ENCODE assay signal across 29 cellular contexts in the genomic region with DNA sequence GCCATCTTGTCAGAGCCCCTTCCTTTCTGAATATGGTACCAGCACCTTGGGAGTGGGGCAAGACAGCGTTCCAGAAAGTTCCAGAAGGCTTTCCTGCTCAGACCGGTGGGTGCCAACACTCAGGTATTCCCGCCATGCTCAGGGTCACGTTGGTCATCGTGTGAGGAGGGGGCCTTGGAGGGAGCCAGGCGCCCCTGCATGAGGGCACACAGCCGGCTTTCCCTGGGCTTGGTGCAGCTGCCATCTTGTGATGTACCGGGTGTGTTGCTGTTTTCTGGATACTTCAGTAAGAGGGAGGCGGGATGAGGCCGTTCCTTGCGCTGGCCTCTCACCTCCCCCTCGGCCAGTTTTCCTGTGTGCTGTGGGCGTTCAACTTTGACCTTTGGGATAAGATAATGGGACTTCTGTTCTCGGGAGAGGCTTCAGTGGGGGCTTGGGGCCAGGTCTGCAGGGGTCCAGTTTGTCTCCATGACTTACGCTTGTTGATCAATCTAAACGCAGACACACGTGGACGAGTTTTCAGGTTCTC.
"Had no signal": no experiment of that assay in that cellular context is flagged by ENCODE, and none has a peak within 500 bp of the region (broad histone marks: within the 10 kb centered on the region; RNA-seq: fewer than 3 reads in every experiment).

No MANE protein-coding gene starts in this region.

- H3K9me3 Mint-ChIP-seq: activated CD4-positive, alpha-beta T cell treated with anti-CD3 and anti-CD28 coated beads, Interleukin-2, amount 10 ng/mL, durations not matched to agents 24 days and 14 days; activated CD8-positive, alpha-beta T cell treated with anti-CD3 and anti-CD28 coated beads for 36 hours; activated naive CD8-positive, alpha-beta T cell treated with anti-CD3 and anti-CD28 coated beads for 36 hours; activated T-cell treated with anti-CD3 and anti-CD28 coated beads, Interleukin-2, amount 50 U/mL, for 72 hours; activated T-helper 17 cell treated with anti-CD3 and anti-CD28 coated beads, Interleukin-2, amount 50 U/mL, for 72 hours; T-helper 1 cell treated with Interleukin-12 subunit alpha and Interleukin-12 subunit beta and Interleukin-4 antibody, amounts not matched to agents 30 μg/mL and 1 μg/mL, for 36 hours; T-helper 2 cell treated with Interferon-gamma antibody and Interleukin-4, amounts not matched to agents 5 μg/mL and 100 μg/mL, for 36 hours had no signal

- H3K4me1 Mint-ChIP-seq: activated CD4-positive, alpha-beta T cell treated with anti-CD3 and anti-CD28 coated beads, Interleukin-2, amount 10 ng/mL, durations not matched to agents 24 days and 14 days; activated naive CD8-positive, alpha-beta T cell treated with anti-CD3 and anti-CD28 coated beads for 36 hours; activated T-helper 17 cell treated with anti-CD3 and anti-CD28 coated beads, Interleukin-2, amount 50 U/mL, for 72 hours had no signal

- H3K9me3 ChIP-seq: SJCRH30 had no signal

- DNase-seq: activated CD4-positive, alpha-beta T cell treated with anti-CD3 and anti-CD28 coated beads, Interleukin-2, amount 10 ng/mL, durations not matched to agents 24 days and 14 days; activated CD4-positive, alpha-beta T cell treated with anti-CD3 and anti-CD28 coated beads, Interleukin-2, amount 50 U/mL, for 4 hours; activated CD8-positive, alpha-beta T cell treated with anti-CD3 and anti-CD28 coated beads for 36 hours; activated effector memory CD4-positive, alpha-beta T cell treated with anti-CD3 and anti-CD28 coated beads, Interleukin-2, amount 50 U/mL, for 16 hours; activated naive CD4-positive, alpha-beta T cell; activated naive CD4-positive, alpha-beta T cell treated with anti-CD3 and anti-CD28 coated beads, Interleukin-2, amount 50 U/mL, for 16 hours; activated naive CD8-positive, alpha-beta T cell treated with anti-CD3 and anti-CD28 coated beads for 36 hours; activated T-cell treated with anti-CD3 and anti-CD28 coated beads, Interleukin-2, amount 50 U/mL, for 1 hour; activated T-cell treated with anti-CD3 and anti-CD28 coated beads, Interleukin-2, amount 50 U/mL, for 72 hours; amniotic stem cell; aorta; Kasumi-1; KG1; MM.1S; MV-4-11; NCI-H1092; NCI-H1436 treated with DMSO at 0.1 percent for 48 hours; NCI-H1694 treated with DMSO at 0.1 percent for 48 hours; NCI-H2029; NCI-H345; NCI-H524 treated with DMSO at 0.1 percent for 48 hours; SHP77; SJCRH30 had no signal

- H3K27me3 Mint-ChIP-seq: activated CD4-positive, alpha-beta T cell treated with anti-CD3 and anti-CD28 coated beads, Interleukin-2, amount 10 ng/mL, durations not matched to agents 24 days and 14 days; activated CD8-positive, alpha-beta T cell treated with anti-CD3 and anti-CD28 coated beads for 36 hours; activated naive CD8-positive, alpha-beta T cell treated with anti-CD3 and anti-CD28 coated beads for 36 hours; activated T-helper 17 cell treated with anti-CD3 and anti-CD28 coated beads, Interleukin-2, amount 50 U/mL, for 72 hours had no signal

- FAIRE-seq: TTC549 had no signal

- ATAC-seq: activated CD8-positive, alpha-beta T cell treated with anti-CD3 and anti-CD28 coated beads for 36 hours; activated T-cell treated with anti-CD3 and anti-CD28 coated beads, Interleukin-2, amount 50 U/mL, for 72 hours; activated T-helper 17 cell treated with anti-CD3 and anti-CD28 coated beads, Interleukin-2, amount 50 U/mL, for 72 hours; Panc1 had no signal

- H3K4me3 ChIP-seq: SJCRH30, SK-N-MC had no signal

- H3K36me3 ChIP-seq: SJCRH30 had no signal

- H3K4me3 Mint-ChIP-seq: activated CD4-positive, alpha-beta T cell treated with anti-CD3 and anti-CD28 coated beads, Interleukin-2, amount 10 ng/mL, durations not matched to agents 24 days and 14 days; activated CD8-positive, alpha-beta T cell treated with anti-CD3 and anti-CD28 coated beads for 36 hours; activated naive CD8-positive, alpha-beta T cell treated with anti-CD3 and anti-CD28 coated beads for 36 hours; activated T-cell treated with anti-CD3 and anti-CD28 coated beads, Interleukin-2, amount 50 U/mL, for 72 hours; activated T-helper 17 cell treated with anti-CD3 and anti-CD28 coated beads, Interleukin-2, amount 50 U/mL, for 72 hours; T-helper 1 cell treated with Interleukin-12 subunit alpha and Interleukin-12 subunit beta and Interleukin-4 antibody, amounts not matched to agents 30 μg/mL and 1 μg/mL, for 36 hours; T-helper 2 cell treated with Interferon-gamma antibody and Interleukin-4, amounts not matched to agents 5 μg/mL and 100 μg/mL, for 36 hours had no signal

- H3K36me3 Mint-ChIP-seq: activated naive CD8-positive, alpha-beta T cell treated with anti-CD3 and anti-CD28 coated beads for 36 hours had no signal

- H3K27ac ChIP-seq: SJCRH30, SK-N-MC had no signal

- H3K27ac Mint-ChIP-seq: activated CD4-positive, alpha-beta T cell treated with anti-CD3 and anti-CD28 coated beads, Interleukin-2, amount 10 ng/mL, durations not matched to agents 24 days and 14 days; activated CD8-positive, alpha-beta T cell treated with anti-CD3 and anti-CD28 coated beads for 36 hours; activated naive CD8-positive, alpha-beta T cell treated with anti-CD3 and anti-CD28 coated beads for 36 hours; activated T-cell treated with anti-CD3 and anti-CD28 coated beads, Interleukin-2, amount 50 U/mL, for 72 hours; activated T-helper 17 cell treated with anti-CD3 and anti-CD28 coated beads, Interleukin-2, amount 50 U/mL, for 72 hours; T-helper 1 cell treated with Interleukin-12 subunit alpha and Interleukin-12 subunit beta and Interleukin-4 antibody, amounts not matched to agents 30 μg/mL and 1 μg/mL, for 36 hours; T-helper 2 cell treated with Interferon-gamma antibody and Interleukin-4, amounts not matched to agents 5 μg/mL and 100 μg/mL, for 36 hours had no signal
